ENCODE assay signal across 1 cellular context in the genomic region with DNA sequence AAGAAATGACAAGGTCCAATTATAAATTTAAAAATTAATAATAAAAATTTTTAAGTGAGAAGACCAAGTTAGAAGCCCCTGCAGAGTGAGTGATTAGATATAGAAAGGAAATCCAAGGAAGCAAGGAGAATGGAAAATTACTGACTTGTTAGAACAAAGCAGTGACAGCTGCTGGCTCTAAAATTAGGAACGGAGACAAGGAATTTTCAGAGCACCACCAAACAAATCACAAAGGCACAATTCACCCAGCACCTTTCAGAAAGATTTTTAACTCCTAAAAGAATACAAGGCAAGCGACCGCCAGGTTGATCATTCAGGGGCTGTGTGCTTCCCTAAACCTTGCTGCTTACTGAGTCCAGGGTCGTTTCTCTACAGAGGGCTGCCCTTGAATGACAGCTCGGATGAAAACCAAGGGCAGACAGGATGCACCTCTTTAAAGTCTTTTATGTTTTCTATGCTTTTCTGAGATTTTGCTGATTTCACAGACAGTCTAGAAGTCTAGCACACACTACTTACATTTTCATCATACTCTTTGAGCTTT.
TF ChIP-seq lines count a peak whose summit lies in the region.

No MANE protein-coding gene starts in this region.

TF ChIP-seq in GM23338, 12 proteins besides CTCF, POLR2A, EP300 and RAD21 (continued from another document):
- TF ChIP-seq, protein P1, sequence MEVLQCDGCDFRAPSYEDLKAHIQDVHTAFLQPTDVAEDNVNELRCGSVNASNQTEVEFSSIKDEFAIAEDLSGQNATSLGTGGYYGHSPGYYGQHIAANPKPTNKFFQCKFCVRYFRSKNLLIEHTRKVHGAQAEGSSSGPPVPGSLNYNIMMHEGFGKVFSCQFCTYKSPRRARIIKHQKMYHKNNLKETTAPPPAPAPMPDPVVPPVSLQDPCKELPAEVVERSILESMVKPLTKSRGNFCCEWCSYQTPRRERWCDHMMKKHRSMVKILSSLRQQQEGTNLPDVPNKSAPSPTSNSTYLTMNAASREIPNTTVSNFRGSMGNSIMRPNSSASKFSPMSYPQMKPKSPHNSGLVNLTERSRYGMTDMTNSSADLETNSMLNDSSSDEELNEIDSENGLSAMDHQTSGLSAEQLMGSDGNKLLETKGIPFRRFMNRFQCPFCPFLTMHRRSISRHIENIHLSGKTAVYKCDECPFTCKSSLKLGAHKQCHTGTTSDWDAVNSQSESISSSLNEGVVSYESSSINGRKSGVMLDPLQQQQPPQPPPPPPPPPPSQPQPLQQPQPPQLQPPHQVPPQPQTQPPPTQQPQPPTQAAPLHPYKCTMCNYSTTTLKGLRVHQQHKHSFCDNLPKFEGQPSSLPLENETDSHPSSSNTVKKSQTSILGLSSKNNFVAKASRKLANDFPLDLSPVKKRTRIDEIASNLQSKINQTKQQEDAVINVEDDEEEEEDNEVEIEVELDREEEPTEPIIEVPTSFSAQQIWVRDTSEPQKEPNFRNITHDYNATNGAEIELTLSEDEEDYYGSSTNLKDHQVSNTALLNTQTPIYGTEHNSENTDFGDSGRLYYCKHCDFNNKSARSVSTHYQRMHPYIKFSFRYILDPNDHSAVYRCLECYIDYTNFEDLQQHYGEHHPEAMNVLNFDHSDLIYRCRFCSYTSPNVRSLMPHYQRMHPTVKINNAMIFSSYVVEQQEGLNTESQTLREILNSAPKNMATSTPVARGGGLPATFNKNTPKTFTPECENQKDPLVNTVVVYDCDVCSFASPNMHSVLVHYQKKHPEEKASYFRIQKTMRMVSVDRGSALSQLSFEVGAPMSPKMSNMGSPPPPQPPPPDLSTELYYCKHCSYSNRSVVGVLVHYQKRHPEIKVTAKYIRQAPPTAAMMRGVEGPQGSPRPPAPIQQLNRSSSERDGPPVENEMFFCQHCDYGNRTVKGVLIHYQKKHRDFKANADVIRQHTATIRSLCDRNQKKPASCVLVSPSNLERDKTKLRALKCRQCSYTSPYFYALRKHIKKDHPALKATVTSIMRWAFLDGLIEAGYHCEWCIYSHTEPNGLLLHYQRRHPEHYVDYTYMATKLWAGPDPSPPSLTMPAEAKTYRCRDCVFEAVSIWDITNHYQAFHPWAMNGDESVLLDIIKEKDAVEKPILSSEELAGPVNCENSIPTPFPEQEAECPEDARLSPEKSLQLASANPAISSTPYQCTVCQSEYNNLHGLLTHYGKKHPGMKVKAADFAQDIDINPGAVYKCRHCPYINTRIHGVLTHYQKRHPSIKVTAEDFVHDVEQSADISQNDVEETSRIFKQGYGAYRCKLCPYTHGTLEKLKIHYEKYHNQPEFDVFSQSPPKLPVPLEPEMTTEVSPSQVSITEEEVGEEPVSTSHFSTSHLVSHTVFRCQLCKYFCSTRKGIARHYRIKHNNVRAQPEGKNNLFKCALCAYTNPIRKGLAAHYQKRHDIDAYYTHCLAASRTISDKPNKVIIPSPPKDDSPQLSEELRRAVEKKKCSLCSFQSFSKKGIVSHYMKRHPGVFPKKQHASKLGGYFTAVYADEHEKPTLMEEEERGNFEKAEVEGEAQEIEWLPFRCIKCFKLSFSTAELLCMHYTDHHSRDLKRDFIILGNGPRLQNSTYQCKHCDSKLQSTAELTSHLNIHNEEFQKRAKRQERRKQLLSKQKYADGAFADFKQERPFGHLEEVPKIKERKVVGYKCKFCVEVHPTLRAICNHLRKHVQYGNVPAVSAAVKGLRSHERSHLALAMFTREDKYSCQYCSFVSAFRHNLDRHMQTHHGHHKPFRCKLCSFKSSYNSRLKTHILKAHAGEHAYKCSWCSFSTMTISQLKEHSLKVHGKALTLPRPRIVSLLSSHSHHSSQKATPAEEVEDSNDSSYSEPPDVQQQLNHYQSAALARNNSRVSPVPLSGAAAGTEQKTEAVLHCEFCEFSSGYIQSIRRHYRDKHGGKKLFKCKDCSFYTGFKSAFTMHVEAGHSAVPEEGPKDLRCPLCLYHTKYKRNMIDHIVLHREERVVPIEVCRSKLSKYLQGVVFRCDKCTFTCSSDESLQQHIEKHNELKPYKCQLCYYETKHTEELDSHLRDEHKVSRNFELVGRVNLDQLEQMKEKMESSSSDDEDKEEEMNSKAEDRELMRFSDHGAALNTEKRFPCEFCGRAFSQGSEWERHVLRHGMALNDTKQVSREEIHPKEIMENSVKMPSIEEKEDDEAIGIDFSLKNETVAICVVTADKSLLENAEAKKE (CRISPR knock-in tag; IDR thresholded peaks at IDR 0.05): no peak
- TF ChIP-seq STAT1 (IDR thresholded peaks at IDR 0.05; ENCODE audit: unreplicated experiment): no peak
- TF ChIP-seq, protein P2, sequence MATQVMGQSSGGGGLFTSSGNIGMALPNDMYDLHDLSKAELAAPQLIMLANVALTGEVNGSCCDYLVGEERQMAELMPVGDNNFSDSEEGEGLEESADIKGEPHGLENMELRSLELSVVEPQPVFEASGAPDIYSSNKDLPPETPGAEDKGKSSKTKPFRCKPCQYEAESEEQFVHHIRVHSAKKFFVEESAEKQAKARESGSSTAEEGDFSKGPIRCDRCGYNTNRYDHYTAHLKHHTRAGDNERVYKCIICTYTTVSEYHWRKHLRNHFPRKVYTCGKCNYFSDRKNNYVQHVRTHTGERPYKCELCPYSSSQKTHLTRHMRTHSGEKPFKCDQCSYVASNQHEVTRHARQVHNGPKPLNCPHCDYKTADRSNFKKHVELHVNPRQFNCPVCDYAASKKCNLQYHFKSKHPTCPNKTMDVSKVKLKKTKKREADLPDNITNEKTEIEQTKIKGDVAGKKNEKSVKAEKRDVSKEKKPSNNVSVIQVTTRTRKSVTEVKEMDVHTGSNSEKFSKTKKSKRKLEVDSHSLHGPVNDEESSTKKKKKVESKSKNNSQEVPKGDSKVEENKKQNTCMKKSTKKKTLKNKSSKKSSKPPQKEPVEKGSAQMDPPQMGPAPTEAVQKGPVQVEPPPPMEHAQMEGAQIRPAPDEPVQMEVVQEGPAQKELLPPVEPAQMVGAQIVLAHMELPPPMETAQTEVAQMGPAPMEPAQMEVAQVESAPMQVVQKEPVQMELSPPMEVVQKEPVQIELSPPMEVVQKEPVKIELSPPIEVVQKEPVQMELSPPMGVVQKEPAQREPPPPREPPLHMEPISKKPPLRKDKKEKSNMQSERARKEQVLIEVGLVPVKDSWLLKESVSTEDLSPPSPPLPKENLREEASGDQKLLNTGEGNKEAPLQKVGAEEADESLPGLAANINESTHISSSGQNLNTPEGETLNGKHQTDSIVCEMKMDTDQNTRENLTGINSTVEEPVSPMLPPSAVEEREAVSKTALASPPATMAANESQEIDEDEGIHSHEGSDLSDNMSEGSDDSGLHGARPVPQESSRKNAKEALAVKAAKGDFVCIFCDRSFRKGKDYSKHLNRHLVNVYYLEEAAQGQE (IDR thresholded peaks at IDR 0.05; ENCODE audit: unreplicated experiment): no peak
- no peak for TF ChIP-seq POLR2AphosphoS5 (IDR thresholded peaks at IDR 0.05; ENCODE audit: low read depth)
- no peak for TF ChIP-seq ZNF114 (CRISPR knock-in tag; IDR thresholded peaks at IDR 0.05)
- TF ChIP-seq JUNB (IDR thresholded peaks at IDR 0.05; ENCODE audit: unreplicated experiment): no peak
